In genomic region chr17:68155692-68156091, GRCh38 we compare ENCODE assay signal across 23 cellular contexts.
DNase-seq lines count a peak whose midpoint lies in the region; ATAC-seq and TF ChIP-seq lines count a peak whose summit lies in the region.
"Had no signal": no experiment of that assay in that cellular context is flagged by ENCODE, and none has a peak within 500 bp of the region (broad histone marks: within the 10 kb centered on the region; RNA-seq: fewer than 3 reads in every experiment).

No MANE protein-coding gene starts in this region.

- H3K27ac ChIP-seq in left ventricle myocardium inferior (replicated peaks) (peak overlapping the region; percentile 2), right atrium auricular region (no peak overlapping the region)
- H3K27ac ChIP-seq: A549; BLaER1 treated with 17β-estradiol and CSF1 and Interleukin-3, amounts not matched to agents 10 nM and 100 nM; GM23248 had no signal

- H3K36me3 ChIP-seq in left ventricle myocardium inferior = no peaks in the 10 kb centered on the region
- no peaks in the 10 kb centered on the region for H3K36me3 ChIP-seq in right atrium auricular region
- no peaks in the 10 kb centered on the region for H3K36me3 ChIP-seq in adipocyte (ENCODE audit: control insufficient read depth, insufficient read depth, low read length, severe bottlenecking)
- H3K36me3 ChIP-seq: BE2C; BLaER1 treated with 17β-estradiol and CSF1 and Interleukin-3, amounts not matched to agents 10 nM and 100 nM had no signal

- ATAC-seq in left lobe of liver = peak; percentile 50
- ATAC-seq: A549, GM12878 had no signal

- peaks cover 8% of the 10 kb centered on the region for H3K4me1 ChIP-seq in left ventricle myocardium inferior
- H3K4me1 ChIP-seq in right atrium auricular region = no peaks in the 10 kb centered on the region
- H3K4me1 ChIP-seq in adipocyte (ENCODE audit: control insufficient read depth, insufficient read depth, low read length) = peaks cover 5% of the 10 kb centered on the region
- H3K4me1 ChIP-seq: A549; BE2C; BLaER1 treated with 17β-estradiol and CSF1 and Interleukin-3, amounts not matched to agents 10 nM and 100 nM had no signal

- H3K4me3 ChIP-seq in left ventricle myocardium inferior (no peak overlapping the region), right atrium auricular region (no peak overlapping the region), adipocyte (ENCODE audit: low read length) (peak overlapping the region; percentile 37)
- H3K4me3 ChIP-seq: A549; BLaER1 treated with 17β-estradiol and CSF1 and Interleukin-3, amounts not matched to agents 10 nM and 100 nM; GM12878; GM23248 had no signal

- TF ChIP-seq CTCF in left ventricle myocardium inferior (IDR thresholded peaks at IDR 0.05; ENCODE audit: borderline replicate concordance) (no peak), right atrium auricular region (IDR thresholded peaks at IDR 0.05) (no peak)

- H3K9me3 ChIP-seq in left ventricle myocardium inferior (replicated peaks) (no peaks in the 10 kb centered on the region), right atrium auricular region (no peaks in the 10 kb centered on the region), adipocyte (ENCODE audit: control insufficient read depth, low read length) (no peaks in the 10 kb centered on the region)
- H3K9me3 ChIP-seq: A549, BE2C had no signal

- no peak overlapping the region for H3K9ac ChIP-seq in adipocyte (ENCODE audit: low read length)
- H3K9ac ChIP-seq: BLaER1 treated with 17β-estradiol and CSF1 and Interleukin-3, amounts not matched to agents 10 nM and 100 nM; GM23248 had no signal

- intact Hi-C loops in left ventricle myocardium inferior (cut with micrococcal nuclease) = no loop called here

- no peak for DNase-seq in left ventricle myocardium inferior
- DNase-seq in right atrium auricular region (ENCODE audit: low spot score) = no peak
- no peak for DNase-seq in adipocyte (ENCODE audit: low read depth)
- no peak for DNase-seq in left lobe of liver (ENCODE audit: low spot score)
- no peak for DNase-seq in NCI-H146 treated with DMSO at 0.1 percent for 48 hours (lab: John Stamatoyannopoulos, UW; ENCODE audit: unreplicated experiment)
- DNase-seq in SHP77 (lab: John Stamatoyannopoulos, UW) = no peak
- DNase-seq in NCI-H2081 treated with DMSO at 0.1 percent for 48 hours (lab: John Stamatoyannopoulos, UW) = no peak
- DNase-seq: 8988T; ACHN; AML-193; BE2C; CD4-positive, alpha-beta T cell; CD8-positive, alpha-beta memory T cell; DMS 273 treated with DMSO at 0.1 percent for 48 hours; DMS79; EL; GDM1; GM23248; H7; HCEC 1CT had no signal

- H3K27me3 ChIP-seq in left ventricle myocardium inferior (ENCODE audit: low read depth) (no peaks in the 10 kb centered on the region), right atrium auricular region (no peaks in the 10 kb centered on the region), adipocyte (replicated peaks; ENCODE audit: control insufficient read depth, insufficient read depth, low read length) (no peaks in the 10 kb centered on the region)
- H3K27me3 ChIP-seq: BE2C; BLaER1 treated with 17β-estradiol and CSF1 and Interleukin-3, amounts not matched to agents 10 nM and 100 nM had no signal
